26 cellular contexts compared by ENCODE assay signal in the genomic region with DNA sequence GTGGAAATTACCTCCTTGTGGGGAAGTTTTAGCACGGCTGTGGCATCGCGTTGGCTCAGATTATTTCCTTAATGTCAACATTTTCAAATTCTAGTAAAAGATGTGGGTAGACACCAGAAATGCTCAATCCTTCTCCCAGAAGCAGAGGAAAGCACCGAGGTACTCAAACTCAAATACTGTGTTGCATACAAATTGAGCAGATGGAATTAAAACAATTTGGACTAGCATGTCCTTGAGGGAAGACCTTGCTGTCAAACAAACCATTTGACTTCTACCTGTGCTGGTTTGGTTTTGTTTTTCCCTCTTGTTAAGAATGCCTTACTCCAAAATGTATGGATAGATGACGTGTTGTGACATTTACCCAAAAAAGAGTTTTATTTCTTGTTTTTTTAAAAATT.
"Had no signal": no experiment of that assay in that cellular context is flagged by ENCODE, and none has a peak within 500 bp of the region (broad histone marks: within the 10 kb centered on the region; RNA-seq: fewer than 3 reads in every experiment).

No MANE protein-coding gene starts in this region.

- ATAC-seq: activated CD8-positive, alpha-beta T cell treated with anti-CD3 and anti-CD28 coated beads for 36 hours; activated naive CD8-positive, alpha-beta T cell treated with anti-CD3 and anti-CD28 coated beads, Interleukin-2, amount 50 U/mL, for 24 hours; activated T-cell treated with anti-CD3 and anti-CD28 coated beads, Interleukin-2, amount 50 U/mL, for 4 hours; activated T-helper 17 cell treated with anti-CD3 and anti-CD28 coated beads, Interleukin-2, amount 50 U/mL, for 72 hours; esophagus mucosa; heart right ventricle; left cardiac atrium; left ventricle myocardium superior; mucosa of descending colon; natural killer cell treated with Interleukin-12 subunit alpha and Interleukin-12 subunit beta and Interleukin-15 and Interleukin-18, amount 100 ng/mL, for 72 hours; right cardiac atrium; stimulated activated naive B cell treated with anti-CD40 and anti-IgM and Interleukin-4, amounts not matched to agents 10 μg/mL and 1 μg/mL and 100 μg/mL, for 72 hours; upper lobe of right lung had no signal

- H3K27ac Mint-ChIP-seq: activated CD8-positive, alpha-beta T cell treated with anti-CD3 and anti-CD28 coated beads for 36 hours; activated naive CD4-positive, alpha-beta T cell treated with anti-CD3 and anti-CD28 coated beads, Interleukin-2, amount 50 U/mL, for 24 hours; activated naive CD8-positive, alpha-beta T cell treated with anti-CD3 and anti-CD28 coated beads, Interleukin-2, amount 50 U/mL, for 24 hours; activated T-helper 17 cell treated with anti-CD3 and anti-CD28 coated beads, Interleukin-2, amount 50 U/mL, for 72 hours; endodermal cell; natural killer cell treated with Interleukin-12 subunit alpha and Interleukin-12 subunit beta and Interleukin-15 and Interleukin-18, amount 100 ng/mL, for 72 hours; stimulated activated naive B cell treated with anti-CD40 and anti-IgM and Interleukin-4, amounts not matched to agents 10 μg/mL and 1 μg/mL and 100 μg/mL, for 72 hours; T-helper 1 cell treated with Interleukin-12 subunit alpha and Interleukin-12 subunit beta and Interleukin-4 antibody, amounts not matched to agents 30 μg/mL and 1 μg/mL, for 36 hours had no signal

- H3K4me1 ChIP-seq: heart right ventricle, suprapubic skin, tibial artery, upper lobe of right lung had no signal

- H3K4me3 Mint-ChIP-seq: activated CD8-positive, alpha-beta T cell treated with anti-CD3 and anti-CD28 coated beads for 36 hours; activated naive CD4-positive, alpha-beta T cell treated with anti-CD3 and anti-CD28 coated beads, Interleukin-2, amount 50 U/mL, for 24 hours; activated naive CD8-positive, alpha-beta T cell treated with anti-CD3 and anti-CD28 coated beads, Interleukin-2, amount 50 U/mL, for 24 hours; activated T-cell treated with anti-CD3 and anti-CD28 coated beads, Interleukin-2, amount 50 U/mL, for 4 hours; activated T-helper 17 cell treated with anti-CD3 and anti-CD28 coated beads, Interleukin-2, amount 50 U/mL, for 72 hours; endodermal cell; natural killer cell treated with Interleukin-12 subunit alpha and Interleukin-12 subunit beta and Interleukin-15 and Interleukin-18, amount 100 ng/mL, for 72 hours; stimulated activated naive B cell treated with anti-CD40 and anti-IgM and Interleukin-4, amounts not matched to agents 10 μg/mL and 1 μg/mL and 100 μg/mL, for 72 hours; T-helper 1 cell treated with Interleukin-12 subunit alpha and Interleukin-12 subunit beta and Interleukin-4 antibody, amounts not matched to agents 30 μg/mL and 1 μg/mL, for 36 hours had no signal

- H3K27me3 Mint-ChIP-seq: activated CD8-positive, alpha-beta T cell treated with anti-CD3 and anti-CD28 coated beads for 36 hours; activated naive CD4-positive, alpha-beta T cell treated with anti-CD3 and anti-CD28 coated beads, Interleukin-2, amount 50 U/mL, for 24 hours; activated naive CD8-positive, alpha-beta T cell treated with anti-CD3 and anti-CD28 coated beads, Interleukin-2, amount 50 U/mL, for 24 hours; activated T-helper 17 cell treated with anti-CD3 and anti-CD28 coated beads, Interleukin-2, amount 50 U/mL, for 72 hours; natural killer cell treated with Interleukin-12 subunit alpha and Interleukin-12 subunit beta and Interleukin-15 and Interleukin-18, amount 100 ng/mL, for 72 hours; stimulated activated naive B cell treated with anti-CD40 and anti-IgM and Interleukin-4, amounts not matched to agents 10 μg/mL and 1 μg/mL and 100 μg/mL, for 72 hours had no signal

- H3K9me3 Mint-ChIP-seq: activated CD8-positive, alpha-beta T cell treated with anti-CD3 and anti-CD28 coated beads for 36 hours; activated naive CD4-positive, alpha-beta T cell treated with anti-CD3 and anti-CD28 coated beads, Interleukin-2, amount 50 U/mL, for 24 hours; activated naive CD8-positive, alpha-beta T cell treated with anti-CD3 and anti-CD28 coated beads, Interleukin-2, amount 50 U/mL, for 24 hours; activated T-cell treated with anti-CD3 and anti-CD28 coated beads, Interleukin-2, amount 50 U/mL, for 4 hours; activated T-helper 17 cell treated with anti-CD3 and anti-CD28 coated beads, Interleukin-2, amount 50 U/mL, for 72 hours; endodermal cell; stimulated activated naive B cell treated with anti-CD40 and anti-IgM and Interleukin-4, amounts not matched to agents 10 μg/mL and 1 μg/mL and 100 μg/mL, for 72 hours; T-helper 1 cell treated with Interleukin-12 subunit alpha and Interleukin-12 subunit beta and Interleukin-4 antibody, amounts not matched to agents 30 μg/mL and 1 μg/mL, for 36 hours had no signal

- H3K4me3 ChIP-seq: heart right ventricle, mucosa of descending colon, stomach, suprapubic skin, tibial artery, upper lobe of right lung had no signal

- H3K27me3 ChIP-seq: stomach, suprapubic skin, tibial artery, upper lobe of right lung had no signal

- H3K36me3 Mint-ChIP-seq: activated naive CD4-positive, alpha-beta T cell treated with anti-CD3 and anti-CD28 coated beads, Interleukin-2, amount 50 U/mL, for 24 hours; natural killer cell treated with Interleukin-12 subunit alpha and Interleukin-12 subunit beta and Interleukin-15 and Interleukin-18, amount 100 ng/mL, for 72 hours; stimulated activated naive B cell treated with anti-CD40 and anti-IgM and Interleukin-4, amounts not matched to agents 10 μg/mL and 1 μg/mL and 100 μg/mL, for 72 hours had no signal

- H3K27ac ChIP-seq: heart right ventricle, stomach, suprapubic skin, tibial artery, upper lobe of right lung had no signal

- H3K9me3 ChIP-seq: heart right ventricle, mucosa of descending colon, stomach, suprapubic skin, tibial artery, upper lobe of right lung had no signal

- H3K4me1 Mint-ChIP-seq: activated naive CD4-positive, alpha-beta T cell treated with anti-CD3 and anti-CD28 coated beads, Interleukin-2, amount 50 U/mL, for 24 hours; activated naive CD8-positive, alpha-beta T cell treated with anti-CD3 and anti-CD28 coated beads, Interleukin-2, amount 50 U/mL, for 24 hours; activated T-helper 17 cell treated with anti-CD3 and anti-CD28 coated beads, Interleukin-2, amount 50 U/mL, for 72 hours; stimulated activated naive B cell treated with anti-CD40 and anti-IgM and Interleukin-4, amounts not matched to agents 10 μg/mL and 1 μg/mL and 100 μg/mL, for 72 hours had no signal

- DNase-seq: activated CD4-positive, alpha-beta T cell treated with anti-CD3 and anti-CD28 coated beads, Interleukin-2, amount 50 U/mL, for 1 hour; activated CD8-positive, alpha-beta T cell treated with anti-CD3 and anti-CD28 coated beads for 36 hours; activated gamma-delta T cell treated with Interleukin-2 at 50 U/mL for 16 hours; activated naive CD8-positive, alpha-beta T cell treated with anti-CD3 and anti-CD28 coated beads, Interleukin-2, amount 50 U/mL, for 24 hours; activated T-cell treated with anti-CD3 and anti-CD28 coated beads, Interleukin-2, amount 50 U/mL, for 4 hours; cortex of kidney; foreskin fibroblast; heart right ventricle; left cardiac atrium; left ventricle myocardium superior; mucosa of descending colon; right cardiac atrium; stimulated activated CD4-positive, alpha-beta T cell treated with anti-CD3 and anti-CD28 coated beads, Interleukin-15, amount 100 ng/mL, for 24 hours; stimulated activated CD4-positive, alpha-beta T cell treated with anti-CD3 and anti-CD28 coated beads, Interleukin-2, amount 100 ng/mL, for 24 hours; stimulated activated naive B cell treated with anti-CD40 and anti-IgM and Interleukin-4, amounts not matched to agents 10 μg/mL and 1 μg/mL and 100 μg/mL, for 72 hours; stomach; T1000; tibial artery; upper lobe of right lung had no signal

- H3K36me3 ChIP-seq: heart right ventricle, stomach, suprapubic skin, tibial artery, upper lobe of right lung had no signal
